18 cellular contexts compared by ENCODE assay signal in the genomic region with DNA sequence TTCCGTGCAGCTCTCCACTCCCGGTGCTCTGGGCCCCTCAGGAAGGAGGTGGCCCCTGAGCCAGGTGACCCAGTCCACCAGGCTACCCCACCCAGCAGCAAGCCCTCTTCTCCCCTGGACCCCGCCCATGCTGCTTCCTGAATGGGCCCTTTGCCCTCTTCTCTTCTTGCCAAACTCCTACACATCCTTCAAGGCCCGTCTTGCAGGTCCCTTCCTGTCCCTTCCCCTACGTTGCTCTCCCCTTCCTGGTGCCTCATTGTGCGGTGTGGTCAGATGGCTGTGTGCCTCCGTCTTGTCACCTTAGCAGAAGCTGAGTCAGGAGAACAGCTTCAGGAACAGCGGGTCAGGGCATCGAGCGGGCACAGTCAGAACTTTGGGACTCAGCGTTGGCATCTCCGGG. TPM values are rescaled to one million over a fixed set of nuclear protein-coding genes. Genes with fewer than 3 reads are reported as not detected.
"Had no signal": no experiment of that assay in that cellular context is flagged by ENCODE, and none has a peak within 500 bp of the region (broad histone marks: within the 10 kb centered on the region; RNA-seq: fewer than 3 reads in every experiment).

No MANE protein-coding gene starts in this region.

- H3K27me3 ChIP-seq: cardiac muscle cell had no signal

- H3K36me3 ChIP-seq: cardiac muscle cell, gastrocnemius medialis, heart right ventricle, left lung, suprapubic skin, upper lobe of left lung had no signal

- FAIRE-seq: colon, endothelial cell of umbilical vein had no signal

- H3K9me3 ChIP-seq: gastrocnemius medialis, heart right ventricle, left lung, suprapubic skin, upper lobe of left lung had no signal

- ATAC-seq: activated CD4-positive, CD25-positive, alpha-beta regulatory T cell treated with anti-CD3 and anti-CD28 coated beads, Interleukin-2, amount 50 U/mL, for 24 hours; activated naive CD8-positive, alpha-beta T cell treated with anti-CD3 and anti-CD28 coated beads, Interleukin-2, amount 50 U/mL, for 24 hours; gastrocnemius medialis; heart right ventricle; left lung; natural killer cell treated with Interleukin-12 subunit alpha and Interleukin-12 subunit beta and Interleukin-15 and Interleukin-18, amount 100 ng/mL, for 72 hours; stimulated activated naive CD8-positive, alpha-beta T cell treated with anti-CD3 and anti-CD28 coated beads, Interleukin-15, Interleukin-2, amounts not matched to agents 100 U/mL and 50 U/mL, for 24 hours; T-cell had no signal

- DNase-seq: activated CD4-positive, alpha-beta T cell treated with anti-CD3 and anti-CD28 coated beads, Interleukin-2, amount 50 U/mL, for 48 hours; activated naive CD8-positive, alpha-beta T cell treated with anti-CD3 and anti-CD28 coated beads, Interleukin-2, amount 50 U/mL, for 24 hours; activated T-cell treated with anti-CD3 and anti-CD28 coated beads, Interleukin-2, amount 50 U/mL, for 48 hours; gastrocnemius medialis; heart right ventricle; islet precursor cell; left lung; stimulated activated CD4-positive, alpha-beta T cell treated with anti-CD3 and anti-CD28 coated beads, Interleukin-12 subunit alpha, Interleukin-12 subunit beta, amount 100 ng/mL, for 4 hours; stimulated activated naive CD8-positive, alpha-beta T cell treated with anti-CD3 and anti-CD28 coated beads, Interleukin-15, Interleukin-2, amounts not matched to agents 100 U/mL and 50 U/mL, for 24 hours; T-cell had no signal

- H3K27ac ChIP-seq: gastrocnemius medialis, heart right ventricle, left lung, suprapubic skin, upper lobe of left lung had no signal

- H3K4me3 ChIP-seq: cardiac muscle cell, gastrocnemius medialis, heart right ventricle, left lung, suprapubic skin, upper lobe of left lung had no signal

RNA-seq across cellular contexts. Expression of a gene that starts 3.4 kb away (rescaled TPM):
- total RNA-seq: endothelial cell of umbilical vein; gastrocnemius medialis; natural killer cell treated with Interleukin-12 subunit alpha and Interleukin-12 subunit beta and Interleukin-15 and Interleukin-18, amount 100 ng/mL, for 72 hours; osteocyte; T-cell had no signal
- polyA plus RNA-seq: endothelial cell of umbilical vein had no signal

RNA-seq across cellular contexts. Expression of a gene that starts 51.9 kb away (rescaled TPM):
- total RNA-seq: cardiac muscle cell; endothelial cell of umbilical vein; gastrocnemius medialis; heart right ventricle; natural killer cell treated with Interleukin-12 subunit alpha and Interleukin-12 subunit beta and Interleukin-15 and Interleukin-18, amount 100 ng/mL, for 72 hours; osteocyte; T-cell had no signal
- polyA plus RNA-seq: cardiac muscle cell, endothelial cell of umbilical vein, heart right ventricle had no signal
